ENCODE assay signal across 1 cellular context in the genomic region with DNA sequence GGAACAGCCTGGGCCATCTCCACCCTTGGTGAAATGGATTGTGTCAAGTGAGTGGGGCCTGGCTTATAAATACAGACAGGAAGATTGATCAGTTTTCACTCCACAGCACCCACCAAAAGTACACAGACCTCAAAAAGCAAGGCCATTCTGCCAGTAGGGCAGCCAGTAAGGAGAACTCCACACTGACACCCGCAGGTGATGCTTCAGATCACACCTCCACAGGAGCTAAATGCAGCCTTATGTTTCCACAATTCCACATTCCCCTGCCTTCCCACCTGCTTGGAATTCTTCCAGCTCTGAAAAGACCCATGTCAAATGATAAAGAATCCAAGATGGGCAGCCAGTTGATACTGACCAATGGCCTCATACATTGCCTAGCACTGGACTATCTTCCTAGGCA.
TF ChIP-seq lines count a peak whose summit lies in the region.

No MANE protein-coding gene starts in this region.

TF ChIP-seq in K562, 482 proteins besides CTCF, POLR2A, EP300 and RAD21:
- TF ChIP-seq, protein P1, sequence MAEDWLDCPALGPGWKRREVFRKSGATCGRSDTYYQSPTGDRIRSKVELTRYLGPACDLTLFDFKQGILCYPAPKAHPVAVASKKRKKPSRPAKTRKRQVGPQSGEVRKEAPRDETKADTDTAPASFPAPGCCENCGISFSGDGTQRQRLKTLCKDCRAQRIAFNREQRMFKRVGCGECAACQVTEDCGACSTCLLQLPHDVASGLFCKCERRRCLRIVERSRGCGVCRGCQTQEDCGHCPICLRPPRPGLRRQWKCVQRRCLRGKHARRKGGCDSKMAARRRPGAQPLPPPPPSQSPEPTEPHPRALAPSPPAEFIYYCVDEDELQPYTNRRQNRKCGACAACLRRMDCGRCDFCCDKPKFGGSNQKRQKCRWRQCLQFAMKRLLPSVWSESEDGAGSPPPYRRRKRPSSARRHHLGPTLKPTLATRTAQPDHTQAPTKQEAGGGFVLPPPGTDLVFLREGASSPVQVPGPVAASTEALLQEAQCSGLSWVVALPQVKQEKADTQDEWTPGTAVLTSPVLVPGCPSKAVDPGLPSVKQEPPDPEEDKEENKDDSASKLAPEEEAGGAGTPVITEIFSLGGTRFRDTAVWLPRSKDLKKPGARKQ (CRISPR knock-in tag; IDR thresholded peaks at IDR 0.05), result no peak
